In genomic region chr10:48672596-48673255, GRCh38 we compare ENCODE assay signal across 17 cellular contexts. TPM values are rescaled to one million over a fixed set of nuclear protein-coding genes. Genes with fewer than 3 reads are reported as not detected.
DNase-seq lines count a peak whose midpoint lies in the region; ATAC-seq and TF ChIP-seq lines count a peak whose summit lies in the region.
"Had no signal": no experiment of that assay in that cellular context is flagged by ENCODE, and none has a peak within 500 bp of the region (broad histone marks: within the 10 kb centered on the region; RNA-seq: fewer than 3 reads in every experiment).

No MANE protein-coding gene starts in this region.

- no peak overlapping the region for H2AFZ ChIP-seq in OCI-LY1 (ENCODE audit: low read length)

- DNase-seq in CD8-positive, alpha-beta T cell, result no peak
- DNase-seq in OCI-M2 (lab: John Stamatoyannopoulos, UW; ENCODE audit: unreplicated experiment) (no peak), NCI-H1105 (lab: John Stamatoyannopoulos, UW) (no peak), T-helper 2 cell (no peak)
- DNase-seq: activated CD4-positive, CD25-positive, alpha-beta regulatory T cell treated with anti-CD3 and anti-CD28 coated beads, Interleukin-2, amount 50 U/mL, for 72 hours; effector CD4-positive, alpha-beta T cell; gastrocnemius medialis; HFFc6; NCI-H774; nephron progenitor cell; SJCRH30 had no signal

- H3K27me3 Mint-ChIP-seq in CD8-positive, alpha-beta T cell (ENCODE audit: low read depth), result peaks cover 2% of the 10 kb centered on the region
- H3K27me3 Mint-ChIP-seq: type B pancreatic cell had no signal

- 0 out of 2 replicates have a peak, but pooled peaks cover 7% of the 10 kb centered on the region for H3F3A ChIP-seq in OCI-LY1 (ENCODE audit: insufficient read depth, low read length)

- no peaks in the 10 kb centered on the region for H3K27me3 ChIP-seq in CD8-positive, alpha-beta T cell (ENCODE audit: insufficient read depth, low read length)
- H3K27me3 ChIP-seq in OCI-LY1 (ENCODE audit: insufficient read depth, low read length) (no peaks in the 10 kb centered on the region), gastroesophageal sphincter (peaks cover 20% of the 10 kb centered on the region)
- H3K27me3 ChIP-seq: gastrocnemius medialis, SJCRH30 had no signal

- no peaks in the 10 kb centered on the region for H4K20me1 ChIP-seq in OCI-LY1 (ENCODE audit: insufficient read depth, low read length)

- intact Hi-C loops in CD8-positive, alpha-beta T cell (cut with DNase I, micrococcal nuclease), result no loop called here

- no peak overlapping the region for H3K4me3 ChIP-seq in CD8-positive, alpha-beta T cell (ENCODE audit: low read depth, low read length)
- H3K4me3 ChIP-seq in OCI-LY1 (ENCODE audit: low read depth, low read length, poor library complexity, severe bottlenecking) (peak overlapping the region; percentile 58), gastroesophageal sphincter (no peak overlapping the region)
- H3K4me3 ChIP-seq: gastrocnemius medialis, SJCRH30 had no signal

- TF ChIP-seq CTCF in CD8-positive, alpha-beta T cell (IDR thresholded peaks at IDR 0.05), result no peak
- no peak for TF ChIP-seq CTCF in OCI-LY1 (IDR thresholded peaks at IDR 0.05; ENCODE audit: low read length)
- no peak for TF ChIP-seq CTCF in gastroesophageal sphincter (IDR thresholded peaks at IDR 0.05)

- H3K79me2 ChIP-seq in OCI-LY1 (ENCODE audit: insufficient read depth, low read length), result no peaks in the 10 kb centered on the region

- no peaks in the 10 kb centered on the region for H3K36me3 Mint-ChIP-seq in CD8-positive, alpha-beta T cell
- H3K36me3 Mint-ChIP-seq: type B pancreatic cell had no signal

- no peaks in the 10 kb centered on the region for H3K9me2 ChIP-seq in OCI-LY1 (ENCODE audit: low read depth, low read length)

- H3K36me3 ChIP-seq in CD8-positive, alpha-beta T cell (ENCODE audit: insufficient read depth, low read length), result no peaks in the 10 kb centered on the region
- H3K36me3 ChIP-seq in OCI-LY1 (ENCODE audit: insufficient read depth, low read length) (no peaks in the 10 kb centered on the region), gastroesophageal sphincter (no peaks in the 10 kb centered on the region)
- H3K36me3 ChIP-seq: gastrocnemius medialis, SJCRH30 had no signal

- no peak for TF ChIP-seq EP300 in gastroesophageal sphincter (IDR thresholded peaks at IDR 0.05)

- POLR2A ChIA-PET in CD8-positive, alpha-beta T cell (lab: Charles Lee), result no interaction called here

- peak overlapping the region; percentile 87 for H3K4me2 ChIP-seq in OCI-LY1 (ENCODE audit: low read length)

- H3K9me3 Mint-ChIP-seq in CD8-positive, alpha-beta T cell, result no peaks in the 10 kb centered on the region

- H3K9ac ChIP-seq in OCI-LY1 (ENCODE audit: low read length), result peak overlapping the region; percentile 80

- H3K27ac ChIP-seq in CD8-positive, alpha-beta T cell (ENCODE audit: low read depth, low read length), result no peak overlapping the region
- peak overlapping the region; percentile 97 for H3K27ac ChIP-seq in OCI-LY1 (ENCODE audit: low read depth, low read length, poor library complexity, severe bottlenecking)
- H3K27ac ChIP-seq in gastroesophageal sphincter, result no peak overlapping the region
- H3K27ac ChIP-seq: gastrocnemius medialis, SJCRH30 had no signal

- no peak overlapping the region for H3K4me3 Mint-ChIP-seq in CD8-positive, alpha-beta T cell
- H3K4me3 Mint-ChIP-seq: HFFc6, nephron progenitor cell, type B pancreatic cell had no signal

- CTCF ChIA-PET in CD8-positive, alpha-beta T cell (lab: Charles Lee), result interaction anchor here (1.0 kb wide), 1 partner anchor 16 kb away, joined by 4 read pairs; no protein-coding TSS in a partner anchor

- no peak for ATAC-seq in CD8-positive, alpha-beta T cell
- ATAC-seq in GM19023 (IDR thresholded peaks at IDR 0.05; ENCODE audit: unreplicated experiment) (peak; percentile 13), HG02798 (IDR thresholded peaks at IDR 0.05; ENCODE audit: poor library complexity, unreplicated experiment) (peak; percentile 20), gastroesophageal sphincter (no peak)
- ATAC-seq: gastrocnemius medialis, left colon had no signal

- H3K4me1 Mint-ChIP-seq in CD8-positive, alpha-beta T cell (ENCODE audit: low read depth), result no peaks in the 10 kb centered on the region

- H3K27ac Mint-ChIP-seq in CD8-positive, alpha-beta T cell, result peak overlapping the region; percentile 5
- H3K27ac Mint-ChIP-seq: HFFc6, nephron progenitor cell, type B pancreatic cell had no signal

- no peaks in the 10 kb centered on the region for H3K4me1 ChIP-seq in CD8-positive, alpha-beta T cell (ENCODE audit: insufficient read depth, low read length)
- peaks cover 58% of the 10 kb centered on the region for H3K4me1 ChIP-seq in OCI-LY1 (ENCODE audit: insufficient read depth, low read length, severe bottlenecking)
- H3K4me1 ChIP-seq in gastroesophageal sphincter, result no peaks in the 10 kb centered on the region
- H3K4me1 ChIP-seq: gastrocnemius medialis, SJCRH30 had no signal

- H3K9me3 ChIP-seq in CD8-positive, alpha-beta T cell (ENCODE audit: low read length), result no peaks in the 10 kb centered on the region
- peaks cover 5% of the 10 kb centered on the region; the same call in 1 of the 2 replicates for H3K9me3 ChIP-seq in OCI-LY1 (ENCODE audit: low read length)
- H3K9me3 ChIP-seq in gastroesophageal sphincter, result peaks cover 0 to 3% (median 0%) of the 10 kb centered on the region in 3 donors
- H3K9me3 ChIP-seq: SJCRH30 had no signal

- no peak for TF ChIP-seq POLR2A in gastroesophageal sphincter (IDR thresholded peaks at IDR 0.05)

- WGBS in gastroesophageal sphincter (ENCODE audit: low coverage in 1 of 2), 2 donors, result 63 to 74% methylated on average over 3 to 8 of the region's 9 CpGs

RNA-seq across cellular contexts. Expression of gene WDFY4, which starts 11.9 kb away (rescaled TPM):
- 1 to 10 TPM; 1.9 to 2.0 TPM for total RNA-seq in CD8-positive, alpha-beta T cell
- total RNA-seq in gastroesophageal sphincter, result 1 to 10 TPM; 1.6 to 5.1 (median 3.0) TPM
- total RNA-seq: HFFc6, SJCRH30 had no signal

Comparison
In these comparisons a context has a peak if more than half of its experiments do, and no peak if none do; other contexts are left out.
1. ATAC-seq: peak in GM19023 (single experiment) and HG02798 (single experiment); none in CD8-positive, alpha-beta T cell (single experiment) and gastroesophageal sphincter (single experiment).